Comparison of ENCODE assay signal across 16 cellular contexts in the genomic region with DNA sequence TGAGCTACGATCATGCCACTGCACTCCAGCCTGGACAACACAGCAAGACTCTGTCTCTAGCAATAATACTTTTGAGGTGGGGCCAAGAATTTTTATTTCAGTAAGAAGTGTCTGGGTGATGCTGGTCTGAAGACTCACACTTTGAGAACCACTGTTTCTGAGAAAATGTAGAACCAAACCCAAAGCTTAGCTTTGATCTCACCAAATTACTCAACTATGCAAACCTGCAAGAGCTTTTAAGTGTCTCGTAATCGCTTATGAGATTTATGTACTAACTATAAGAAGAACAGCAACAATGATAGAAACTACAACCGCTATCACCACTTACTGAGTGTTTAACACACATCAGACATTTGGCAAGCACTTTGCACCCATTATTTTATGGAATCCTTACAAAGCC. TPM values are rescaled to one million over a fixed set of nuclear protein-coding genes. Genes with fewer than 3 reads are reported as not detected.
DNase-seq lines count a peak whose midpoint lies in the region; ATAC-seq, FAIRE-seq and TF ChIP-seq lines count a peak whose summit lies in the region.
"Had no signal": no experiment of that assay in that cellular context is flagged by ENCODE, and none has a peak within 500 bp of the region (broad histone marks: within the 10 kb centered on the region; RNA-seq: fewer than 3 reads in every experiment).

No MANE protein-coding gene starts in this region.

- H3K79me2 ChIP-seq in SU-DHL-6 (ENCODE audit: insufficient read depth, low read length) = peaks cover 97% of the 10 kb centered on the region

- no peak for ATAC-seq in A549
- no peak for ATAC-seq in HG03039 (IDR thresholded peaks at IDR 0.05; ENCODE audit: unreplicated experiment)

- no peak overlapping the region for H3K4me3 ChIP-seq in A549
- H3K4me3 ChIP-seq in CD8-positive, alpha-beta memory T cell (ENCODE audit: low read length) = no peak overlapping the region
- H3K4me3 ChIP-seq in SU-DHL-6 (ENCODE audit: insufficient read depth, low read length, poor library complexity, severe bottlenecking) = no peak overlapping the region
- no peak overlapping the region for H3K4me3 ChIP-seq in effector memory CD4-positive, alpha-beta T cell (ENCODE audit: insufficient read depth, low read depth, low read length, poor library complexity, severe bottlenecking)
- H3K4me3 ChIP-seq: coronary artery, ovary had no signal

- peak overlapping the region; percentile 13 to 82 (median 52) for H3K4me3 Mint-ChIP-seq in CD8-positive, alpha-beta memory T cell
- no peak overlapping the region for H3K4me3 Mint-ChIP-seq in nephron progenitor cell

- CTCF ChIA-PET in A549 (lab: Yijun Ruan, JAX) = interaction anchor here (0.5 to 1.0 kb wide), 5 partner anchors 33 to 156 kb away, joined by 3 to 4 read pairs (median 3); no protein-coding TSS in a partner anchor
- CTCF ChIA-PET in CD8-positive, alpha-beta memory T cell (lab: Charles Lee) = interaction anchor here (0.8 to 2.6 kb wide), 8 partner anchors 10 to 687 kb away, joined by 3 to 8 read pairs (median 4); partner anchors contain the start of genes MASTL and YME1L1

- peaks cover 85 to 98% (median 97%) of the 10 kb centered on the region in 3 donors for H3K4me1 Mint-ChIP-seq in CD8-positive, alpha-beta memory T cell
- no peaks in the 10 kb centered on the region for H3K4me1 Mint-ChIP-seq in nephron progenitor cell

- peaks cover 3% of the 10 kb centered on the region; the same call in 1 of the 3 replicates for H3K9me3 ChIP-seq in A549
- no peaks in the 10 kb centered on the region for H3K9me3 ChIP-seq in CD8-positive, alpha-beta memory T cell (ENCODE audit: low read length)
- no peaks in the 10 kb centered on the region for H3K9me3 ChIP-seq in SU-DHL-6 (ENCODE audit: insufficient read depth, low read length)
- no peaks in the 10 kb centered on the region for H3K9me3 ChIP-seq in effector memory CD4-positive, alpha-beta T cell (ENCODE audit: control insufficient read depth, low read length)

- no peaks in the 10 kb centered on the region for H3K9me3 Mint-ChIP-seq in CD8-positive, alpha-beta memory T cell
- H3K9me3 Mint-ChIP-seq in nephron progenitor cell = no peaks in the 10 kb centered on the region

- H3K27me3 Mint-ChIP-seq in CD8-positive, alpha-beta memory T cell = no peaks in the 10 kb centered on the region
- peaks cover 4% of the 10 kb centered on the region for H3K27me3 Mint-ChIP-seq in nephron progenitor cell (ENCODE audit: low read depth, poor library complexity)

- H3K4me2 ChIP-seq in A549 (peak overlapping the region; percentile 64; the same call in 2 of the 3 replicates), SU-DHL-6 (ENCODE audit: low read depth, low read length, poor library complexity, severe bottlenecking) (peak overlapping the region; percentile 86)

- no peak for TF ChIP-seq EP300 in A549 (IDR thresholded peaks at IDR 0.05)

- WGBS in A549 (ENCODE audit: missing lambda C conversion rate) = 82% methylated on average over 4 of the region's 4 CpGs

- DNase-seq in A549 (ENCODE audit: low read depth in 1 of 2, low spot score in 1 of 2) (no peak), GM20000 (ENCODE audit: low spot score) (no peak), LoVo (ENCODE audit: low spot score) (no peak), nephron progenitor cell (no peak)
- DNase-seq in CD8-positive, alpha-beta memory T cell = peak in 1 of 5 donors; percentile 36
- DNase-seq in effector memory CD4-positive, alpha-beta T cell = no peak
- DNase-seq: DMS153, H7, IMR-90, NCI-H1092, NCI-H345, ovary had no signal

- POLR2A ChIA-PET in A549 (lab: Yijun Ruan, JAX) = no interaction called here
- POLR2A ChIA-PET in CD8-positive, alpha-beta memory T cell (lab: Charles Lee) = interaction anchor here (0.5 to 1.5 kb wide), 5 partner anchors 15 to 25 kb away, joined by 3 to 9 read pairs (median 4); no protein-coding TSS in a partner anchor

- H3K27ac ChIP-seq in A549 = peak overlapping the region; percentile 56 to 83
- no peak overlapping the region for H3K27ac ChIP-seq in CD8-positive, alpha-beta memory T cell (ENCODE audit: low read depth, low read length)
- H3K27ac ChIP-seq in SU-DHL-6 (ENCODE audit: low read depth, low read length) = peak overlapping the region; percentile 95
- H3K27ac ChIP-seq in effector memory CD4-positive, alpha-beta T cell (ENCODE audit: insufficient read depth, low read length, poor library complexity, severe bottlenecking) = peak overlapping the region; percentile 58
- H3K27ac ChIP-seq: coronary artery, ovary had no signal

- H3K9ac ChIP-seq in SU-DHL-6 (ENCODE audit: low read length) = peak overlapping the region; percentile 49

- H2AFZ ChIP-seq in SU-DHL-6 (ENCODE audit: low read depth, low read length, severe bottlenecking) = no peak overlapping the region

- no peak for FAIRE-seq in A549 (lab: Jason Lieb, UNC)

- peaks cover 2% of the 10 kb centered on the region for H3K36me3 ChIP-seq in CD8-positive, alpha-beta memory T cell (ENCODE audit: insufficient read depth, low read length)
- peaks cover 2% of the 10 kb centered on the region; the same call in 1 of the 2 replicates for H3K36me3 ChIP-seq in SU-DHL-6 (ENCODE audit: low read length)
- H3K36me3 ChIP-seq in effector memory CD4-positive, alpha-beta T cell (ENCODE audit: control insufficient read depth, insufficient read depth, low read length) = peaks cover 9% of the 10 kb centered on the region
- H3K36me3 ChIP-seq: ovary had no signal

- no peaks in the 10 kb centered on the region for H4K20me1 ChIP-seq in SU-DHL-6 (ENCODE audit: low read depth, low read length)

- H3F3A ChIP-seq in SU-DHL-6 (ENCODE audit: insufficient read depth) = peaks cover 74% of the 10 kb centered on the region

- no peak for TF ChIP-seq RAD21 in A549 (conservative IDR thresholded peaks at IDR 0.05 in 1 of 2, IDR thresholded peaks at IDR 0.05 in 1 of 2)

- no peaks in the 10 kb centered on the region for H3K9me2 ChIP-seq in SU-DHL-6 (replicated peaks; ENCODE audit: insufficient read depth, low read length)

- TF ChIP-seq CTCF in A549 (IDR thresholded peaks at IDR 0.05) (no peak), SU-DHL-6 (IDR thresholded peaks at IDR 0.05; ENCODE audit: insufficient read depth, low read length, poor library complexity, severe bottlenecking) (no peak), GM20000 (IDR thresholded peaks at IDR 0.05; ENCODE audit: extremely low read depth, missing control alignments) (no peak), nephron progenitor cell (IDR thresholded peaks at IDR 0.05) (no peak)

- H3K36me3 Mint-ChIP-seq in CD8-positive, alpha-beta memory T cell = peaks cover 0 to 45% (median 10%) of the 10 kb centered on the region in 3 donors
- no peaks in the 10 kb centered on the region for H3K36me3 Mint-ChIP-seq in nephron progenitor cell (ENCODE audit: low read depth)

- no peak for TF ChIP-seq POLR2A in A549 (IDR thresholded peaks at IDR 0.05; ENCODE audit: low read length)

- H3K4me1 ChIP-seq in A549 = peaks cover 19% of the 10 kb centered on the region
- H3K4me1 ChIP-seq in CD8-positive, alpha-beta memory T cell (ENCODE audit: insufficient read depth, low read length) = peaks cover 84% of the 10 kb centered on the region
- H3K4me1 ChIP-seq in effector memory CD4-positive, alpha-beta T cell (ENCODE audit: control insufficient read depth, insufficient read depth, low read length, poor library complexity, severe bottlenecking) = peaks cover 24% of the 10 kb centered on the region

- no peaks in the 10 kb centered on the region for H3K27me3 ChIP-seq in CD8-positive, alpha-beta memory T cell (ENCODE audit: insufficient read depth, low read length, poor library complexity, severe bottlenecking)
- no peaks in the 10 kb centered on the region for H3K27me3 ChIP-seq in SU-DHL-6 (ENCODE audit: low read length)
- H3K27me3 ChIP-seq in effector memory CD4-positive, alpha-beta T cell (replicated peaks; ENCODE audit: control insufficient read depth, insufficient read depth, low read length, poor library complexity, severe bottlenecking) = no peaks in the 10 kb centered on the region
- H3K27me3 ChIP-seq: ovary had no signal

- H3K27ac Mint-ChIP-seq in CD8-positive, alpha-beta memory T cell = peak overlapping the region; percentile 43 to 83 (median 75)
- no peak overlapping the region for H3K27ac Mint-ChIP-seq in nephron progenitor cell

TF ChIP-seq in A549, 52 proteins besides CTCF, POLR2A, EP300 and RAD21 (continues in another document):
- TF ChIP-seq, protein P1, sequence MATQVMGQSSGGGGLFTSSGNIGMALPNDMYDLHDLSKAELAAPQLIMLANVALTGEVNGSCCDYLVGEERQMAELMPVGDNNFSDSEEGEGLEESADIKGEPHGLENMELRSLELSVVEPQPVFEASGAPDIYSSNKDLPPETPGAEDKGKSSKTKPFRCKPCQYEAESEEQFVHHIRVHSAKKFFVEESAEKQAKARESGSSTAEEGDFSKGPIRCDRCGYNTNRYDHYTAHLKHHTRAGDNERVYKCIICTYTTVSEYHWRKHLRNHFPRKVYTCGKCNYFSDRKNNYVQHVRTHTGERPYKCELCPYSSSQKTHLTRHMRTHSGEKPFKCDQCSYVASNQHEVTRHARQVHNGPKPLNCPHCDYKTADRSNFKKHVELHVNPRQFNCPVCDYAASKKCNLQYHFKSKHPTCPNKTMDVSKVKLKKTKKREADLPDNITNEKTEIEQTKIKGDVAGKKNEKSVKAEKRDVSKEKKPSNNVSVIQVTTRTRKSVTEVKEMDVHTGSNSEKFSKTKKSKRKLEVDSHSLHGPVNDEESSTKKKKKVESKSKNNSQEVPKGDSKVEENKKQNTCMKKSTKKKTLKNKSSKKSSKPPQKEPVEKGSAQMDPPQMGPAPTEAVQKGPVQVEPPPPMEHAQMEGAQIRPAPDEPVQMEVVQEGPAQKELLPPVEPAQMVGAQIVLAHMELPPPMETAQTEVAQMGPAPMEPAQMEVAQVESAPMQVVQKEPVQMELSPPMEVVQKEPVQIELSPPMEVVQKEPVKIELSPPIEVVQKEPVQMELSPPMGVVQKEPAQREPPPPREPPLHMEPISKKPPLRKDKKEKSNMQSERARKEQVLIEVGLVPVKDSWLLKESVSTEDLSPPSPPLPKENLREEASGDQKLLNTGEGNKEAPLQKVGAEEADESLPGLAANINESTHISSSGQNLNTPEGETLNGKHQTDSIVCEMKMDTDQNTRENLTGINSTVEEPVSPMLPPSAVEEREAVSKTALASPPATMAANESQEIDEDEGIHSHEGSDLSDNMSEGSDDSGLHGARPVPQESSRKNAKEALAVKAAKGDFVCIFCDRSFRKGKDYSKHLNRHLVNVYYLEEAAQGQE (IDR thresholded peaks at IDR 0.05) = no peak
- TF ChIP-seq RARB (CRISPR knock-in tag; IDR thresholded peaks at IDR 0.05) (no peak), RCOR1 (IDR thresholded peaks at IDR 0.05; ENCODE audit: low read depth, low read length) (no peak)

RNA-seq across cellular contexts. Expression of gene APBB1IP, which starts 29.5 kb away (rescaled TPM):
- polyA plus RNA-seq in A549 (2011; rRNA removed) (0.96 and 1.2 TPM in 2 replicates), A549 (2017; fragmentation: RNase III; extraction: RNeasy Plus Mini Kit Qiagen cat#74134 plus additional on column Dnase treatment) (6.6 to 9.2 TPM (median 7.5 TPM) in 3 replicates)
- polyA plus RNA-seq in A549 (2012; cell fraction: cytosol; rRNA removed) = 0.58 and 0.69 TPM in 2 replicates
- 0.74 and 0.97 TPM in 2 replicates for polyA plus RNA-seq in A549 (2012; cell fraction: nucleus; rRNA removed)
- polyA minus RNA-seq in A549 (2011; rRNA and poly(A)+ RNA removed) = 1.1 and 1.2 TPM in 2 replicates
- 10 to 100 TPM; 47.7 to 48.9 TPM for total RNA-seq in CD8-positive, alpha-beta memory T cell
- polyA plus RNA-seq in CD8-positive, alpha-beta memory T cell = 72.3 TPM
- total RNA-seq: H7, IMR-90, SK-MEL-5 had no signal
- polyA plus RNA-seq: IMR-90 had no signal
